In the genomic region with DNA sequence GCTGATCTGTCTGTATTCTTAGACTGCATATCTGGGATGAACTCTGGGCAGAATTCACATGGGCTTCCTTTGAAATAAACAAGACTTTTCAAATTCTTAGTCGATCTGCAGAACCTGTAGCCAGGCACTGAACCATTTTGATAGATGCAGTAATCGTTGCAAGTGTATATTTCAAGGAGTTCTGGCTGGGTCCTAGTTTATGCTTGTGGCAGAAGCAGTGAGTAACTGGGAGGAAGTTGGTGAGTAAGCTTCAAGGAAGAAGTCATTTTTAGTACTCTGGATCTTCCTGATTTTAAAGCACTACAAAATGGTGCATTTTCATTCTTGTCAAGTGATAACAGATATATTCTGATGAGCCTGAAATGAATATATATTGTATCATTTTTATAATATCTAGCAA, we compare ENCODE assay signal across 16 cellular contexts. TPM values are rescaled to one million over a fixed set of nuclear protein-coding genes. Genes with fewer than 3 reads are reported as not detected.
DNase-seq lines count a peak whose midpoint lies in the region; ATAC-seq and TF ChIP-seq lines count a peak whose summit lies in the region.
"Had no signal": no experiment of that assay in that cellular context is flagged by ENCODE, and none has a peak within 500 bp of the region (broad histone marks: within the 10 kb centered on the region; RNA-seq: fewer than 3 reads in every experiment).

No MANE protein-coding gene starts in this region.

- peaks cover 64% of the 10 kb centered on the region for H3K79me2 ChIP-seq in PC-3 (ENCODE audit: low read length)
- H3K79me2 ChIP-seq in mammary epithelial cell (ENCODE audit: insufficient read depth, low read length): peaks cover 32% of the 10 kb centered on the region
- H3K79me2 ChIP-seq: parathyroid adenoma had no signal

- H3K4me3 ChIP-seq in PC-3 (ENCODE audit: low read length) (no peak overlapping the region), mammary epithelial cell (replicated peaks in 1 of 3; ENCODE audit: insufficient read depth in 1 of 3, low read depth in 2 of 3, low read length in 3 of 3) (no peak overlapping the region)
- H3K4me3 ChIP-seq: upper lobe of right lung had no signal

- H3K9ac ChIP-seq in PC-3 (ENCODE audit: low read length) (no peak overlapping the region), mammary epithelial cell (ENCODE audit: insufficient read depth, low read length) (no peak overlapping the region)
- H3K9ac ChIP-seq: parathyroid adenoma had no signal

- POLR2A ChIA-PET in PC-3 (lab: Charles Lee; ENCODE audit: unreplicated experiment): no interaction called here

- no peaks in the 10 kb centered on the region for H3F3A ChIP-seq in PC-3 (ENCODE audit: low read length, unreplicated experiment)

- ATAC-seq in PC-3 (peak; percentile 90), HG03439 (IDR thresholded peaks at IDR 0.05; ENCODE audit: unreplicated experiment) (no peak)
- ATAC-seq: activated CD8-positive, alpha-beta T cell treated with anti-CD3 and anti-CD28 coated beads for 36 hours; upper lobe of right lung had no signal

- dilution Hi-C loops in mammary epithelial cell (cut with HindIII; ENCODE audit: low sequenced_read_pairs): no loop called here

- CTCF ChIA-PET in PC-3 (lab: Charles Lee): interaction anchor here (0.6 kb wide), 1 partner anchor 534 kb away, joined by 5 read pairs; no protein-coding TSS in a partner anchor
- CTCF ChIA-PET in mammary epithelial cell (lab: Charles Lee; ENCODE audit: low non-redundant PET): no interaction called here

- TF ChIP-seq CTCF in PC-3 (conservative IDR thresholded peaks at IDR 0.05; ENCODE audit: low read depth, low read length) (no peak), mammary epithelial cell (conservative IDR thresholded peaks at IDR 0.05 in 1 of 2, IDR thresholded peaks at IDR 0.05 in 1 of 2; ENCODE audit: extremely low read depth in 1 of 2, insufficient read depth in 1 of 2, low read depth in 1 of 2, low read length in 2 of 2) (no peak)

- H3K27ac ChIP-seq in PC-3 (ENCODE audit: low read length) (no peak overlapping the region), mammary epithelial cell (ENCODE audit: insufficient read depth, low read depth, low read length) (no peak overlapping the region)
- H3K27ac ChIP-seq: parathyroid adenoma, upper lobe of right lung had no signal

- in situ Hi-C loops in mammary epithelial cell (cut with MboI; ENCODE audit: low sequenced_read_pairs in 2 of 2): no loop called here

- H3K9me3 ChIP-seq in PC-3 (ENCODE audit: low read length) (no peaks in the 10 kb centered on the region), mammary epithelial cell (replicated peaks; ENCODE audit: insufficient read depth, low read length) (no peaks in the 10 kb centered on the region)
- H3K9me3 ChIP-seq: upper lobe of right lung had no signal

- WGBS in mammary epithelial cell (ENCODE audit: low coverage, missing lambda C conversion rate): 41% methylated on average over 2 of the region's 2 CpGs

- H3K4me1 ChIP-seq in PC-3 (ENCODE audit: insufficient read depth, low read length): peaks cover 13% of the 10 kb centered on the region
- H3K4me1 ChIP-seq in mammary epithelial cell (ENCODE audit: insufficient read depth, low read length): no peaks in the 10 kb centered on the region
- H3K4me1 ChIP-seq: parathyroid adenoma, upper lobe of right lung had no signal

- DNase-seq in NOMO-1 treated with DMSO at 0.1 percent for 48 hours (lab: John Stamatoyannopoulos, UW; ENCODE audit: unreplicated experiment) (peak; percentile 17), NOMO-1 treated with dmso at 0.1 percent for 144 hours (lab: John Stamatoyannopoulos, UW; ENCODE audit: unreplicated experiment) (no peak), PC-3 (peak; percentile 53), mammary epithelial cell (peak; percentile 17), myocyte (ENCODE audit: low read depth) (peak; percentile 4), NCI-H1092 (lab: John Stamatoyannopoulos, UW) (no peak), NCI-H2107 (lab: John Stamatoyannopoulos, UW) (no peak)
- DNase-seq: 8988T; activated CD8-positive, alpha-beta T cell treated with anti-CD3 and anti-CD28 coated beads for 36 hours; activated gamma-delta T cell treated with Interleukin-2 at 50 U/mL for 16 hours; DMS 273 treated with DMSO at 0.1 percent for 48 hours; erythroblast; NCI-H2029; upper lobe of right lung had no signal

- H2AFZ ChIP-seq in PC-3 (ENCODE audit: low read length) (no peak overlapping the region), mammary epithelial cell (ENCODE audit: low read depth, low read length) (no peak overlapping the region)
- H2AFZ ChIP-seq: parathyroid adenoma had no signal

- intact Hi-C loops in PC-3 (cut with micrococcal nuclease) (no loop called here), mammary epithelial cell (cut with micrococcal nuclease) (no loop called here)

- H4K20me1 ChIP-seq in PC-3 (ENCODE audit: low read length): no peaks in the 10 kb centered on the region
- no peaks in the 10 kb centered on the region for H4K20me1 ChIP-seq in mammary epithelial cell (ENCODE audit: insufficient read depth, low read length)

- H3K27me3 ChIP-seq in PC-3 (ENCODE audit: low read length) (no peaks in the 10 kb centered on the region), mammary epithelial cell (ENCODE audit: insufficient read depth, low read length) (no peaks in the 10 kb centered on the region)
- H3K27me3 ChIP-seq: upper lobe of right lung had no signal

- no peaks in the 10 kb centered on the region for H3K9me2 ChIP-seq in PC-3 (replicated peaks; ENCODE audit: low read length)

- H3K4me2 ChIP-seq in PC-3 (ENCODE audit: low read length) (no peak overlapping the region), mammary epithelial cell (ENCODE audit: insufficient read depth, low read depth, low read length) (no peak overlapping the region)

- BruUV-seq in PC-3 (replicated peaks; lab: Mats Ljungman, UMichigan) (no TSS peak), mammary epithelial cell (replicated peaks; lab: Mats Ljungman, UMichigan) (no TSS peak)

- H3K36me3 ChIP-seq in PC-3 (ENCODE audit: low read depth, low read length): peaks cover 2% of the 10 kb centered on the region; the same call in 1 of the 2 replicates
- no peaks in the 10 kb centered on the region for H3K36me3 ChIP-seq in mammary epithelial cell (ENCODE audit: insufficient read depth, low read length)
- H3K36me3 ChIP-seq: upper lobe of right lung had no signal

RNA-seq across cellular contexts. Expression of a gene that starts 9.5 kb away (rescaled TPM):
- total RNA-seq in PC-3 (2014; rRNA removed) (27.5 and 44.1 TPM in 2 replicates), mammary epithelial cell (10 to 100 TPM; 10.7 to 48.1 TPM), myocyte (5.4 and 6.6 TPM in 2 replicates)
- polyA plus RNA-seq in mammary epithelial cell: 39.6 TPM
- polyA minus RNA-seq in mammary epithelial cell: 21.6 TPM
- polyA plus RNA-seq in myocyte (2012): 16.1 TPM

Comparison
In these comparisons a context has a peak if more than half of its experiments do, and no peak if none do; other contexts are left out.
1. DNase-seq: peak in NOMO-1 treated with DMSO at 0.1 percent for 48 hours (single experiment), PC-3 (single experiment), mammary epithelial cell (single experiment) and myocyte (single experiment); none in NOMO-1 treated with dmso at 0.1 percent for 144 hours (single experiment), NCI-H1092 (single experiment) and NCI-H2107 (single experiment).